In genomic region chr2:201254331-201254730, GRCh38 we compare ENCODE assay signal across 8 cellular contexts. TPM values are rescaled to one million over a fixed set of nuclear protein-coding genes. Genes with fewer than 3 reads are reported as not detected.
A peak's percentile ranks its signal among the peaks of the same experiment; 100 is the strongest.
DNase-seq lines count a peak whose midpoint lies in the region; ATAC-seq, FAIRE-seq and TF ChIP-seq lines count a peak whose summit lies in the region.

No MANE protein-coding gene starts in this region.

- WGBS in neuronal stem cell (ENCODE audit: extremely low coverage in 2 of 2, insufficient read length in 2 of 2, insufficient replicate concordance in 1 of 2), 2 donors: no CpG with 5 or more reads among the region's 3 CpGs

- TF ChIP-seq POLR2A in GM12891 (IDR thresholded peaks at IDR 0.05; ENCODE audit: low read depth, low read length): no peak

- H2BK12ac ChIP-seq in neuronal stem cell (ENCODE audit: low read length): no peak overlapping the region

- in situ Hi-C loops in Panc1 (cut with HindIII; ENCODE audit: low pct_unique_long_range_greater_than_20kb, low sequenced_read_pairs): no loop called here

- POLR2A ChIA-PET in Panc1 (lab: Charles Lee): no interaction called here

- no peak overlapping the region for H2BK15ac ChIP-seq in neuronal stem cell (ENCODE audit: low read length)

- intact Hi-C loops in Panc1 (cut with micrococcal nuclease; ENCODE audit: unreplicated experiment): no loop called here
- intact Hi-C loops in colonic mucosa (cut with DNase I): no loop called here

- H3K9me3 ChIP-seq in Panc1 (ENCODE audit: control insufficient read depth, insufficient read depth, low read depth, low read length) (no peaks in the 10 kb centered on the region), colonic mucosa (no peaks in the 10 kb centered on the region), neuronal stem cell (replicated peaks in 1 of 2; ENCODE audit: control insufficient read depth in 2 of 2, insufficient read depth in 1 of 2, low read depth in 1 of 2, low read length in 2 of 2) (no peaks in the 10 kb centered on the region)

- H4K8ac ChIP-seq in neuronal stem cell (ENCODE audit: low read depth, low read length): no peak overlapping the region

- TF ChIP-seq CTCF in Panc1 (IDR thresholded peaks at IDR 0.05) (no peak), colonic mucosa (IDR thresholded peaks at IDR 0.05) (no peak)

- H3K14ac ChIP-seq in neuronal stem cell (ENCODE audit: low read length): no peak overlapping the region

- H3K4ac ChIP-seq in neuronal stem cell (ENCODE audit: low read length): no peak overlapping the region

- no peak overlapping the region for H4K91ac ChIP-seq in neuronal stem cell (ENCODE audit: low read depth, low read length, poor library complexity)

- no peaks in the 10 kb centered on the region for H3K27me3 ChIP-seq in Panc1 (ENCODE audit: control insufficient read depth, insufficient read depth, low read length)
- H3K27me3 ChIP-seq in colonic mucosa: no peaks in the 10 kb centered on the region
- no peaks in the 10 kb centered on the region for H3K27me3 ChIP-seq in neuronal stem cell (ENCODE audit: control insufficient read depth in 3 of 3, insufficient read depth in 3 of 3, low read depth in 1 of 3, low read length in 3 of 3)

- DNase-seq in GM04504 (ENCODE audit: low read depth) (peak; percentile 24), Panc1 (ENCODE audit: low read depth, low spot score) (no peak), colonic mucosa (peak; percentile 63), neuronal stem cell (ENCODE audit: low spot score) (no peak), NCI-H1930 (lab: John Stamatoyannopoulos, UW) (no peak), GM12891 (ENCODE audit: insufficient read length, low spot score) (no peak), RKO (ENCODE audit: low spot score) (no peak)
- no peak for DNase-seq in stimulated activated CD4-positive, alpha-beta T cell treated with anti-CD3 and anti-CD28 coated beads, Interleukin-15, amount 100 ng/mL, for 24 hours

- ATAC-seq in Panc1: no peak

- peak overlapping the region; percentile 27 for H2AFZ ChIP-seq in neuronal stem cell (ENCODE audit: low read length)

- H3K4me2 ChIP-seq in neuronal stem cell (ENCODE audit: insufficient read depth, low read length, poor library complexity, severe bottlenecking): no peak overlapping the region

- H3K23ac ChIP-seq in neuronal stem cell (ENCODE audit: low read depth, low read length, poor library complexity): no peak overlapping the region

- FAIRE-seq in GM12891 (lab: Jason Lieb, UNC): no peak

- peak overlapping the region; percentile 100 for H3K27ac ChIP-seq in Panc1 (ENCODE audit: low read length)
- H3K27ac ChIP-seq in colonic mucosa: no peak overlapping the region
- H3K27ac ChIP-seq in neuronal stem cell (replicated peaks; ENCODE audit: low read length): no peak overlapping the region

- no TSS peak for BruUV-seq in Panc1 (replicated peaks; lab: Mats Ljungman, UMichigan)

- H3K4me1 ChIP-seq in Panc1 (ENCODE audit: control insufficient read depth, insufficient read depth, low read length): peaks cover 41% of the 10 kb centered on the region
- H3K4me1 ChIP-seq in colonic mucosa: no peaks in the 10 kb centered on the region
- peaks cover 6 to 10% of the 10 kb centered on the region in 2 donors for H3K4me1 ChIP-seq in neuronal stem cell (ENCODE audit: control insufficient read depth in 2 of 2, insufficient read depth in 1 of 2, low read depth in 1 of 2, low read length in 2 of 2)

- no peak overlapping the region for H2AK5ac ChIP-seq in neuronal stem cell (ENCODE audit: low read depth, low read length)

- H3K79me1 ChIP-seq in neuronal stem cell (ENCODE audit: low read depth, low read length): no peaks in the 10 kb centered on the region

- H3K4me3 ChIP-seq in Panc1 (ENCODE audit: low read depth in 2 of 2, low read length in 2 of 2): no peak overlapping the region
- H3K4me3 ChIP-seq in colonic mucosa: no peak overlapping the region
- H3K4me3 ChIP-seq in neuronal stem cell (ENCODE audit: low read length in 2 of 2): no peak overlapping the region

- H2BK120ac ChIP-seq in neuronal stem cell (ENCODE audit: low read depth, low read length): no peak overlapping the region

- H3K36me3 ChIP-seq in Panc1 (ENCODE audit: control insufficient read depth, insufficient read depth, low read length) (no peaks in the 10 kb centered on the region), colonic mucosa (no peaks in the 10 kb centered on the region), neuronal stem cell (replicated peaks in 1 of 2; ENCODE audit: control insufficient read depth in 2 of 2, insufficient read depth in 2 of 2, low read length in 2 of 2) (no peaks in the 10 kb centered on the region)

- H2BK5ac ChIP-seq in neuronal stem cell (ENCODE audit: low read length): no peak overlapping the region

- H3K9ac ChIP-seq in colonic mucosa (ENCODE audit: low read depth in 2 of 2, low read length in 2 of 2): peak overlapping the region in 1 of 2 donors; percentile 29
- H3K9ac ChIP-seq in neuronal stem cell (ENCODE audit: low read depth, low read length, poor library complexity): no peak overlapping the region

- no peak overlapping the region for H3K18ac ChIP-seq in neuronal stem cell (ENCODE audit: low read length)

- CTCF ChIA-PET in Panc1 (lab: Charles Lee): interaction anchor here (0.7 kb wide), 1 partner anchor 857 kb away, joined by 4 read pairs; no protein-coding TSS in a partner anchor

TF ChIP-seq in GM12891, 5 proteins besides CTCF, POLR2A, EP300 and RAD21:
- TF ChIP-seq POLR2AphosphoS5 (IDR thresholded peaks at IDR 0.05; ENCODE audit: low read depth, low read length) (no peak), POU2F2 (IDR thresholded peaks at IDR 0.05; ENCODE audit: low read depth, low read length) (no peak), TAF1 (IDR thresholded peaks at IDR 0.05; ENCODE audit: low read depth, low read length) (no peak), PAX5 (IDR thresholded peaks at IDR 0.05; ENCODE audit: insufficient read depth, low read length, severe bottlenecking) (no peak), SPI1 (IDR thresholded peaks at IDR 0.05; ENCODE audit: low read depth, low read length) (no peak)

RNA-seq across cellular contexts. Expression of gene CASP8, which starts 6.0 kb away (rescaled TPM):
- total RNA-seq in Panc1 (2021; ENCODE audit: unreplicated experiment) (34.8 TPM), colonic mucosa (10 to 100 TPM; 25.5 to 31.9 TPM)
- 18.4 TPM for polyA plus RNA-seq in Panc1 (2012; ENCODE audit: insufficient read length)
- polyA plus RNA-seq in neuronal stem cell (2013, experiment 1 of 2): 0.20 TPM
- 0.12 TPM for polyA plus RNA-seq in neuronal stem cell (2013, experiment 2 of 2)
- polyA plus RNA-seq in GM12891 (2012; ENCODE audit: low read depth, missing spikeins): 9.9 TPM

Comparison
In these comparisons a context has a peak if more than half of its experiments do, and no peak if none do; other contexts are left out.
1. DNase-seq: peak in GM04504 (single experiment) and colonic mucosa (single experiment); none in Panc1 (single experiment), neuronal stem cell (single experiment), NCI-H1930 (0 of 2), stimulated activated CD4-positive, alpha-beta T cell treated with anti-CD3 and anti-CD28 coated beads, Interleukin-15, amount 100 ng/mL, for 24 hours (single experiment), GM12891 (single experiment) and RKO (single experiment).